In the genomic region with DNA sequence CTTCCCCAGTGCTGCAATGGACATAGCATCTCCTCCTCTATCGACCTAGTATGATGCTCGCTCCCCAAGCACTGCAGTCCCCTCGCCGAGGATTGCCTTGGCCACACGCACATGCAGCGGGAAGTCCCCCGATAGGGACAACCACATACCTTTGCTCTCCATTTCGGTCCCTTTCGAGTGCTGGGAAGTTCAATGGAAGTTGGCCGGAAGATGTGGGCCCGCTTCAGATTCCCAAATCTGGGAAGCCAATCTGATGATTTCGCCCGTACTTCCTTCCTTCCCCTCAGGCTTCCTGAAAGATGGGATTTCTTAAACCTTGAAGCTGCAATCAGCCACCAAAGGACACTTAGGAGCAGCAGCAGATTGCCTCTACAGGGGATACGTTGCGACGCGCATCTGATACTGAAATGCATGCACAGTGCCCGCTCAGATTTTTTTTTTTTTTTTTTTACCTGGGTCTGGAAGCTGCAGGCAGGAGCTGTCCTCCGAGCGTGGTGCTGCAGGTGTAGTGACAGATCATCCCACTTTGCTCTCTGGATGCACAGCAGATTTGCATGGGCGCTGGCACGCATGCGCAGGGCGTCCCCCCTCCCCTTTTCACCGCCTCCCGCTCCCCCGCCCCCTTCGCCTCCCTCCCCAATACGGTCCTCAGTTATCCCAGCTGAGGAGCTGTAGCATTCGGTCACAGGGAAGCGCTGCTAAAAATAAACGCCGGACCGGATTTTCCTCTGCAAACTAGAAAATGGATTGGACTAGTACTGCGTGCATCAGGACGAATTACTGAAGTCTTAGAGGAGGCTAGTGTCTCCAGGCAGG, we compare ENCODE assay signal across 8 cellular contexts.
DNase-seq lines count a peak whose midpoint lies in the region; ATAC-seq lines count a peak whose summit lies in the region.

A gene (minus strand): TSS at position 510 of the 816 bp plus-strand sequence.

- H3K9ac ChIP-seq in rectal smooth muscle tissue (ENCODE audit: low read length): no peak within 1 kb of the TSS

- peak within 1 kb of the TSS; percentile 20 for H3K4me3 ChIP-seq in rectal smooth muscle tissue (ENCODE audit: low read length)

- H3K27me3 ChIP-seq in rectal smooth muscle tissue (ENCODE audit: control insufficient read depth, insufficient read depth, low read length): no peaks in the 10 kb centered on the region

- H3K27ac ChIP-seq in rectal smooth muscle tissue (ENCODE audit: low read depth, low read length): no peak within 1 kb of the TSS

- H3K4me1 Mint-ChIP-seq in stimulated activated naive B cell treated with anti-CD40 and anti-IgM and Interleukin-4, amounts not matched to agents 10 μg/mL and 1 μg/mL and 100 μg/mL, for 72 hours: peaks cover 2 to 4% of the 10 kb centered on the region in 2 donors

- no peak for ATAC-seq in HG03432 (IDR thresholded peaks at IDR 0.05; ENCODE audit: unreplicated experiment)
- no peak for ATAC-seq in GM19035 (IDR thresholded peaks at IDR 0.05; ENCODE audit: unreplicated experiment)
- ATAC-seq in stimulated activated naive B cell treated with anti-CD40 and anti-IgM and Interleukin-4, amounts not matched to agents 10 μg/mL and 1 μg/mL and 100 μg/mL, for 72 hours (replicated peaks): no peak

- H3K36me3 ChIP-seq in rectal smooth muscle tissue (ENCODE audit: control insufficient read depth, insufficient read depth, low read length): no peaks in the 10 kb centered on the region

- H3K36me3 Mint-ChIP-seq in stimulated activated naive B cell treated with anti-CD40 and anti-IgM and Interleukin-4, amounts not matched to agents 10 μg/mL and 1 μg/mL and 100 μg/mL, for 72 hours: no peaks in the 10 kb centered on the region

- no peaks in the 10 kb centered on the region for H3K4me1 ChIP-seq in rectal smooth muscle tissue (ENCODE audit: control insufficient read depth, insufficient read depth, low read length)

- H3K9me3 Mint-ChIP-seq in stimulated activated naive B cell treated with anti-CD40 and anti-IgM and Interleukin-4, amounts not matched to agents 10 μg/mL and 1 μg/mL and 100 μg/mL, for 72 hours: peaks cover 0 to 2% of the 10 kb centered on the region in 2 donors

- peaks cover 15 to 20% of the 10 kb centered on the region in 2 donors for H3K27me3 Mint-ChIP-seq in stimulated activated naive B cell treated with anti-CD40 and anti-IgM and Interleukin-4, amounts not matched to agents 10 μg/mL and 1 μg/mL and 100 μg/mL, for 72 hours

- no peak within 1 kb of the TSS for H3K4me3 Mint-ChIP-seq in stimulated activated naive B cell treated with anti-CD40 and anti-IgM and Interleukin-4, amounts not matched to agents 10 μg/mL and 1 μg/mL and 100 μg/mL, for 72 hours

- no peak within 1 kb of the TSS for H3K27ac Mint-ChIP-seq in stimulated activated naive B cell treated with anti-CD40 and anti-IgM and Interleukin-4, amounts not matched to agents 10 μg/mL and 1 μg/mL and 100 μg/mL, for 72 hours

- DNase-seq in GM04504 (ENCODE audit: low read depth) (peak; percentile 1), NCI-H2081 (lab: John Stamatoyannopoulos, UW) (peak; percentile 93 to 94), amygdala (lab: John Stamatoyannopoulos, UW) (peak; percentile 11 to 91 (median 72)), hippocampal formation (lab: John Stamatoyannopoulos, UW) (peak; percentile 79 to 82)
- DNase-seq in stimulated activated naive B cell treated with anti-CD40 and anti-IgM and Interleukin-4, amounts not matched to agents 10 μg/mL and 1 μg/mL and 100 μg/mL, for 72 hours: no peak
